1 cellular context compared by ENCODE assay signal in the genomic region with DNA sequence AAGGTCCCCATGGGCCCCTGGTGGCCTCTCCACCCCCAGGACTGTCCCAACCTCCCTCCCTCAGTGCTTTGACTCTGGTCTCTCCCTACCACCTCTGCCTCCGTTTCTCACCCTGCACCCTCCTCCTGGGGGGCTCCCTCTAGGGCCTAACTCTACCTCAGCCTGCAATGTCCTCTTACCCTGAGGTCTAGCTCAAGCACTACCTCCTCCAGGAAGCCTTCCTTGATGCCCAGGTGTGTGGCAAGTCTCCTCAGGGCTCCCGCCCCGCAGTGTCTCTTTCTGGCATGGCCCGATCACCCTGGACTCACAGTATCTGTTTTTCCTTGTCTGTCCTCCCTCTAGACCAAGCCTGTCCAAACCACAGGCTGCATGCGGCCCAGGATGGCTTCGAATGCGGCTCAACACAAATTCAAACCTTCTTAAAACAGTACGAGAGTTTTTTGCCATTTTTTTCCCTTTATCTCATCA.
TF ChIP-seq lines count a peak whose summit lies in the region.

No MANE protein-coding gene starts in this region.

TF ChIP-seq in HepG2, 621 proteins besides CTCF, POLR2A, EP300 and RAD21 (continued from another document):
- no peak for TF ChIP-seq RERE (CRISPR knock-in tag; IDR thresholded peaks at IDR 0.05; ENCODE audit: low read depth)
TF ChIP-seq in HepG2: peak in this region for 0.
